11 cellular contexts compared by ENCODE assay signal in the genomic region with DNA sequence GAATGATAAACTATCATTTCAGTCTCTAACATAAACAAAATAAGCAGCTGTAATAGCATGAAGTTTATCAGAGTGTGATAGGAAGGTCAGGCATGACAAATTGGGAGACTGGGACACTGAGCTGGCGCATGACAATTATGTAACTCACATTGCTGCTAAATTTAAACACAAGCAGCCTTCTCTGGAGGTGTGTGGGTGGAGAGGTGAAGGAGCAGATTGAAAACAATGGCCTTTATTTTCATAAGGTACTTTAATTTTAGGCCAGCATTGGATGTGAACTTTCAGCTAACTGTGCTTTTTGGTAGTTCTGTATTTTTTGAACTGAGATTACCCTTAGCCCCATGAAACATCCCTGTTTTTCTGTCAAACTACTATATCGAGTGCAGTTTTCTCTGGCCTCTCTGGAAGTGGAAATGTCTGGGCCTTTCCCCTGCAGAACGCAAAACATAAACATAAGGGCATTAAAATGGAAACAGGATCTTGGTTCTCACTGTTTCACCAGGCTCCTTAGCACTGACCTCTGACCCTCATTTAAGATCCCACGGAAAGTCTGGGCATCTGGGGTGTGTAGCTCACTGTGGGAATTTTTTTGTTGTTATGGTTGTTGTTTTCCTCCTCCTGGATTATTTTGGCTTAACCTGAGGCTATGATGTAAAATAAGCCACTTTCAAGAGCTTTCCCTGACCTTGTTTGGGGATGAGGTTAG.
A peak's percentile ranks its signal among the peaks of the same experiment; 100 is the strongest.
DNase-seq lines count a peak whose midpoint lies in the region; FAIRE-seq and TF ChIP-seq lines count a peak whose summit lies in the region.
"Had no signal": no experiment of that assay in that cellular context is flagged by ENCODE, and none has a peak within 500 bp of the region (broad histone marks: within the 10 kb centered on the region; RNA-seq: fewer than 3 reads in every experiment).

No MANE protein-coding gene starts in this region.

- H3K9me3 Mint-ChIP-seq in chondrocyte (ENCODE audit: low read depth) = no peaks in the 10 kb centered on the region

- WGBS in small intestine, 3 donors = 50 to 65% (median 60%) methylated on average over 4 of the region's 4 CpGs

- DNase-seq in chondrocyte (ENCODE audit: low spot score) (no peak), kidney (no peak), GM19238 (ENCODE audit: insufficient read length, low spot score) (no peak), NCI-H2081 (lab: John Stamatoyannopoulos, UW) (no peak), small intestine (no peak)
- DNase-seq in effector CD8-positive, alpha-beta T cell (lab: John Stamatoyannopoulos, UW) = no peak
- DNase-seq: RPMI8226 had no signal

- H3K4me3 ChIP-seq in HEK293 (ENCODE audit: low read depth, low read length) = no peak overlapping the region
- peak overlapping the region in 1 of 2 donors; percentile 12 for H3K4me3 ChIP-seq in kidney (ENCODE audit: low read length in 2 of 2)
- H3K4me3 ChIP-seq in skeletal muscle tissue (ENCODE audit: low read length in 3 of 3) = peak overlapping the region in 1 of 3 donors; percentile 10
- no peak overlapping the region for H3K4me3 ChIP-seq in small intestine (ENCODE audit: low read depth in 1 of 2, low read length in 2 of 2)

- no peaks in the 10 kb centered on the region for H3K36me3 ChIP-seq in HEK293 (ENCODE audit: control insufficient read depth in 2 of 2, insufficient read depth in 1 of 2, low read length in 2 of 2)
- no peaks in the 10 kb centered on the region for H3K36me3 ChIP-seq in kidney (ENCODE audit: control insufficient read depth in 1 of 2, insufficient read depth in 2 of 2, low read length in 2 of 2)
- H3K36me3 ChIP-seq in skeletal muscle tissue (ENCODE audit: control insufficient read depth in 3 of 3, insufficient read depth in 3 of 3, low read length in 3 of 3) = no peaks in the 10 kb centered on the region
- no peaks in the 10 kb centered on the region for H3K36me3 ChIP-seq in small intestine (ENCODE audit: control insufficient read depth in 2 of 2, insufficient read depth in 2 of 2, low read length in 2 of 2)

- H3K9ac ChIP-seq in kidney (ENCODE audit: low read length in 2 of 2) (peak overlapping the region in 1 of 2 donors; percentile 29), skeletal muscle tissue (ENCODE audit: low read depth in 1 of 3, low read length in 3 of 3) (peak overlapping the region in 1 of 3 donors; percentile 10)

- H3K27ac Mint-ChIP-seq in chondrocyte (ENCODE audit: unreplicated experiment) = peak overlapping the region; percentile 68
- H3K27ac Mint-ChIP-seq: natural killer cell treated with Interleukin-12 subunit alpha and Interleukin-12 subunit beta and Interleukin-15 and Interleukin-18, amount 100 ng/mL, for 72 hours had no signal

- H3K9me3 ChIP-seq in HEK293 (ENCODE audit: control insufficient read depth, insufficient read depth, low read depth, low read length) (no peaks in the 10 kb centered on the region), kidney (ENCODE audit: control insufficient read depth in 1 of 2, low read length in 2 of 2) (no peaks in the 10 kb centered on the region), skeletal muscle tissue (ENCODE audit: control insufficient read depth in 3 of 3, low read length in 3 of 3) (no peaks in the 10 kb centered on the region), small intestine (ENCODE audit: control insufficient read depth, low read depth) (no peaks in the 10 kb centered on the region)

- FAIRE-seq in kidney (lab: Jason Lieb, UNC) = peak; percentile 59
- FAIRE-seq in small intestine (lab: Jason Lieb, UNC) = no peak
- FAIRE-seq: D721Med had no signal

- CTCF ChIA-PET in HEK293 (lab: Yijun Ruan, JAX) = no interaction called here

- H3K4me3 Mint-ChIP-seq in chondrocyte (ENCODE audit: unreplicated experiment) = no peak overlapping the region
- H3K4me3 Mint-ChIP-seq: natural killer cell treated with Interleukin-12 subunit alpha and Interleukin-12 subunit beta and Interleukin-15 and Interleukin-18, amount 100 ng/mL, for 72 hours had no signal

- POLR2A ChIA-PET in HEK293 (lab: Yijun Ruan, JAX) = interaction anchor here (0.6 kb wide), 1 partner anchor 163 kb away, joined by 3 read pairs; no protein-coding TSS in a partner anchor

- H3K36me3 Mint-ChIP-seq in chondrocyte (ENCODE audit: low read depth) = no peaks in the 10 kb centered on the region
- H3K36me3 Mint-ChIP-seq: natural killer cell treated with Interleukin-12 subunit alpha and Interleukin-12 subunit beta and Interleukin-15 and Interleukin-18, amount 100 ng/mL, for 72 hours had no signal

- peaks cover 11% of the 10 kb centered on the region for H3K4me1 ChIP-seq in HEK293 (ENCODE audit: control insufficient read depth, insufficient read depth, low read length)
- H3K4me1 ChIP-seq in kidney (ENCODE audit: control insufficient read depth in 1 of 2, insufficient read depth in 1 of 2, low read depth in 1 of 2, low read length in 2 of 2) = peaks cover 9 to 20% of the 10 kb centered on the region in 2 donors
- peaks cover 10 to 14% (median 13%) of the 10 kb centered on the region in 3 donors for H3K4me1 ChIP-seq in skeletal muscle tissue (ENCODE audit: control insufficient read depth in 3 of 3, insufficient read depth in 3 of 3, low read length in 3 of 3)
- peaks cover 0 to 2% of the 10 kb centered on the region in 2 donors for H3K4me1 ChIP-seq in small intestine (ENCODE audit: control insufficient read depth in 2 of 2, insufficient read depth in 1 of 2, low read depth in 1 of 2, low read length in 1 of 2)

- intact Hi-C loops in kidney (cut with DNase I) = no loop called here

- no peaks in the 10 kb centered on the region for H3K27me3 Mint-ChIP-seq in chondrocyte (ENCODE audit: low read depth)

- H3K27ac ChIP-seq in HEK293 (ENCODE audit: extremely low read depth, low read depth, low read length) (peak overlapping the region; percentile 70), kidney (ENCODE audit: low read depth in 2 of 2, low read length in 2 of 2) (peak overlapping the region; percentile 76 to 88), skeletal muscle tissue (ENCODE audit: low read depth, low read length) (peak overlapping the region; percentile 49), small intestine (ENCODE audit: low read depth in 1 of 2, low read length in 1 of 2) (no peak overlapping the region)

- no peaks in the 10 kb centered on the region for H3K27me3 ChIP-seq in skeletal muscle tissue (ENCODE audit: control insufficient read depth in 3 of 3, insufficient read depth in 3 of 3, low read length in 3 of 3)
- H3K27me3 ChIP-seq in small intestine (ENCODE audit: control insufficient read depth in 2 of 2, insufficient read depth in 2 of 2, low read length in 2 of 2) = no peaks in the 10 kb centered on the region

- TF ChIP-seq CTCF in HEK293 (tag by site-specific recombination; IDR thresholded peaks at IDR 0.05) (no peak), chondrocyte (IDR thresholded peaks at IDR 0.05) (no peak), kidney (IDR thresholded peaks at IDR 0.05; ENCODE audit: borderline replicate concordance, extremely low read depth, insufficient read depth) (no peak)

- peaks cover 42% of the 10 kb centered on the region for H3K4me1 Mint-ChIP-seq in chondrocyte (ENCODE audit: low read depth)

TF ChIP-seq in HEK293, 187 proteins besides CTCF, POLR2A, EP300 and RAD21 (continues in another document):
- TF ChIP-seq, protein P1, sequence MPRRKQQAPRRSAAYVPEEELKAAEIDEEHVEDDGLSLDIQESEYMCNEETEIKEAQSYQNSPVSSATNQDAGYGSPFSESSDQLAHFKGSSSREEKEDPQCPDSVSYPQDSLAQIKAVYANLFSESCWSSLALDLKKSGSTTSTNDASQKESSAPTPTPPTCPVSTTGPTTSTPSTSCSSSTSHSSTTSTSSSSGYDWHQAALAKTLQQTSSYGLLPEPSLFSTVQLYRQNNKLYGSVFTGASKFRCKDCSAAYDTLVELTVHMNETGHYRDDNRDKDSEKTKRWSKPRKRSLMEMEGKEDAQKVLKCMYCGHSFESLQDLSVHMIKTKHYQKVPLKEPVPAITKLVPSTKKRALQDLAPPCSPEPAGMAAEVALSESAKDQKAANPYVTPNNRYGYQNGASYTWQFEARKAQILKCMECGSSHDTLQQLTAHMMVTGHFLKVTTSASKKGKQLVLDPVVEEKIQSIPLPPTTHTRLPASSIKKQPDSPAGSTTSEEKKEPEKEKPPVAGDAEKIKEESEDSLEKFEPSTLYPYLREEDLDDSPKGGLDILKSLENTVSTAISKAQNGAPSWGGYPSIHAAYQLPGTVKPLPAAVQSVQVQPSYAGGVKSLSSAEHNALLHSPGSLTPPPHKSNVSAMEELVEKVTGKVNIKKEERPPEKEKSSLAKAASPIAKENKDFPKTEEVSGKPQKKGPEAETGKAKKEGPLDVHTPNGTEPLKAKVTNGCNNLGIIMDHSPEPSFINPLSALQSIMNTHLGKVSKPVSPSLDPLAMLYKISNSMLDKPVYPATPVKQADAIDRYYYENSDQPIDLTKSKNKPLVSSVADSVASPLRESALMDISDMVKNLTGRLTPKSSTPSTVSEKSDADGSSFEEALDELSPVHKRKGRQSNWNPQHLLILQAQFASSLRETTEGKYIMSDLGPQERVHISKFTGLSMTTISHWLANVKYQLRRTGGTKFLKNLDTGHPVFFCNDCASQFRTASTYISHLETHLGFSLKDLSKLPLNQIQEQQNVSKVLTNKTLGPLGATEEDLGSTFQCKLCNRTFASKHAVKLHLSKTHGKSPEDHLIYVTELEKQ (tag by site-specific recombination; IDR thresholded peaks at IDR 0.05; ENCODE audit: borderline replicate concordance) = no peak
- TF ChIP-seq ZNF837 (tag by site-specific recombination; IDR thresholded peaks at IDR 0.05) = no peak
- 0 out of 2 replicates have a peak, but pooled peaks have one; percentile 14 for TF ChIP-seq ZNF366 (tag by site-specific recombination; conservative IDR thresholded peaks at IDR 0.05)
- no peak for TF ChIP-seq ZFP37 (tag by site-specific recombination; IDR thresholded peaks at IDR 0.05)
- TF ChIP-seq ZNF664 (tag by site-specific recombination; IDR thresholded peaks at IDR 0.05) = peak; percentile 90
- 0 out of 2 replicates have a peak, but pooled peaks have one; percentile 8 for TF ChIP-seq SP7 (tag by site-specific recombination; IDR thresholded peaks at IDR 0.05)
- peak; percentile 35 for TF ChIP-seq ZFHX2 (tag by site-specific recombination; conservative IDR thresholded peaks at IDR 0.05)
- TF ChIP-seq, protein P2, sequence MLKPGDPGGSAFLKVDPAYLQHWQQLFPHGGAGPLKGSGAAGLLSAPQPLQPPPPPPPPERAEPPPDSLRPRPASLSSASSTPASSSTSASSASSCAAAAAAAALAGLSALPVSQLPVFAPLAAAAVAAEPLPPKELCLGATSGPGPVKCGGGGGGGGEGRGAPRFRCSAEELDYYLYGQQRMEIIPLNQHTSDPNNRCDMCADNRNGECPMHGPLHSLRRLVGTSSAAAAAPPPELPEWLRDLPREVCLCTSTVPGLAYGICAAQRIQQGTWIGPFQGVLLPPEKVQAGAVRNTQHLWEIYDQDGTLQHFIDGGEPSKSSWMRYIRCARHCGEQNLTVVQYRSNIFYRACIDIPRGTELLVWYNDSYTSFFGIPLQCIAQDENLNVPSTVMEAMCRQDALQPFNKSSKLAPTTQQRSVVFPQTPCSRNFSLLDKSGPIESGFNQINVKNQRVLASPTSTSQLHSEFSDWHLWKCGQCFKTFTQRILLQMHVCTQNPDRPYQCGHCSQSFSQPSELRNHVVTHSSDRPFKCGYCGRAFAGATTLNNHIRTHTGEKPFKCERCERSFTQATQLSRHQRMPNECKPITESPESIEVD (tag by site-specific recombination; IDR thresholded peaks at IDR 0.05) = peak; percentile 56; the same call in 1 of the 2 replicates

Comparison
In these comparisons a context has a peak if more than half of its experiments do, and no peak if none do; other contexts are left out.
1. H3K27ac ChIP-seq: peak in HEK293 (single experiment), kidney (2 of 2) and skeletal muscle tissue (single experiment); none in small intestine (0 of 2).